ENCODE assay signal across 16 cellular contexts in genomic region chr12:62698701-62699101, GRCh38.
A peak's percentile ranks its signal among the peaks of the same experiment; 100 is the strongest.
DNase-seq lines count a peak whose midpoint lies in the region; ATAC-seq and TF ChIP-seq lines count a peak whose summit lies in the region.
"Had no signal": no experiment of that assay in that cellular context is flagged by ENCODE, and none has a peak within 500 bp of the region (broad histone marks: within the 10 kb centered on the region; RNA-seq: fewer than 3 reads in every experiment).

No MANE protein-coding gene starts in this region.

- no peaks in the 10 kb centered on the region for H3K79me2 ChIP-seq in H9 (ENCODE audit: insufficient read depth, low read length)

- H2AK5ac ChIP-seq in H9 (ENCODE audit: insufficient read length, low read length) = no peak overlapping the region

- no peak overlapping the region for H3K27ac Mint-ChIP-seq in H9
- H3K27ac Mint-ChIP-seq: activated CD4-positive, alpha-beta memory T cell treated with anti-CD3 and anti-CD28 coated beads, Interleukin-2, amount 10 ng/mL, durations not matched to agents 7 days and 5 days; activated naive CD8-positive, alpha-beta T cell had no signal

- no peak overlapping the region for H3K4me3 Mint-ChIP-seq in H9
- H3K4me3 Mint-ChIP-seq: activated CD4-positive, alpha-beta memory T cell treated with anti-CD3 and anti-CD28 coated beads, Interleukin-2, amount 10 ng/mL, durations not matched to agents 7 days and 5 days; activated naive CD8-positive, alpha-beta T cell; activated T-cell treated with anti-CD3 and anti-CD28 coated beads, Interleukin-2, amount 50 U/mL, for 4 hours; neural crest cell had no signal

- H4K8ac ChIP-seq in H9 (replicated peaks; ENCODE audit: insufficient read length, low read depth, low read length) = no peak overlapping the region

- H3K4me1 ChIP-seq in skeletal muscle tissue (ENCODE audit: control insufficient read depth in 3 of 3, insufficient read depth in 3 of 3, low read length in 3 of 3) (peaks cover 9 to 15% (median 15%) of the 10 kb centered on the region in 3 donors), upper lobe of right lung (peaks cover 31% of the 10 kb centered on the region), H9 (ENCODE audit: insufficient read depth, low read length) (peaks cover 12% of the 10 kb centered on the region)

- H4K20me1 ChIP-seq in H9 (ENCODE audit: control insufficient read depth, insufficient read depth, insufficient read length) = no peaks in the 10 kb centered on the region
- H4K20me1 ChIP-seq: BLaER1 had no signal

- no peak overlapping the region for H3K23ac ChIP-seq in H9 (ENCODE audit: insufficient read length, low read depth, low read length)

- no peaks in the 10 kb centered on the region for H3K27me3 Mint-ChIP-seq in H9 (ENCODE audit: low read depth)
- H3K27me3 Mint-ChIP-seq: activated CD4-positive, alpha-beta memory T cell treated with anti-CD3 and anti-CD28 coated beads, Interleukin-2, amount 10 ng/mL, durations not matched to agents 7 days and 5 days had no signal

- H3K23me2 ChIP-seq in H9 (ENCODE audit: insufficient read length, low read depth, low read length, poor library complexity, severe bottlenecking) = no peaks in the 10 kb centered on the region

- H2BK15ac ChIP-seq in H9 (ENCODE audit: low read depth, low read length) = no peak overlapping the region

- H3K4me2 ChIP-seq in H9 (ENCODE audit: insufficient read depth, insufficient read length, low read length) = no peak overlapping the region
- H3K4me2 ChIP-seq: BLaER1 had no signal

- no peak overlapping the region for H3T11ph ChIP-seq in H9 (ENCODE audit: low read length)

- H3K27ac ChIP-seq in skeletal muscle tissue (ENCODE audit: low read depth, low read length) = peak overlapping the region; percentile 67
- no peak overlapping the region for H3K27ac ChIP-seq in upper lobe of right lung
- H3K27ac ChIP-seq in H9 (ENCODE audit: insufficient read length, low read depth, low read length) = no peak overlapping the region
- H3K27ac ChIP-seq: BLaER1 had no signal

- H3K9me3 ChIP-seq in skeletal muscle tissue (ENCODE audit: control insufficient read depth in 3 of 3, low read length in 3 of 3) (no peaks in the 10 kb centered on the region), upper lobe of right lung (no peaks in the 10 kb centered on the region), H9 (ENCODE audit: control insufficient read depth, low read depth, low read length) (no peaks in the 10 kb centered on the region)
- H3K9me3 ChIP-seq: BLaER1 had no signal

- H2AFZ ChIP-seq in H9 (ENCODE audit: low read length) = no peak overlapping the region

- no peak overlapping the region for H3K4ac ChIP-seq in H9 (ENCODE audit: low read depth, low read length)

- H3K4me3 ChIP-seq in fibroblast of mammary gland (ENCODE audit: control insufficient read depth, low read depth, low read length) (no peak overlapping the region), skeletal muscle tissue (ENCODE audit: low read length in 3 of 3) (no peak overlapping the region), upper lobe of right lung (no peak overlapping the region)
- H3K4me3 ChIP-seq: BLaER1 had no signal

- peaks cover 21% of the 10 kb centered on the region in 2 experiments for H3K4me1 Mint-ChIP-seq in H9

- no peaks in the 10 kb centered on the region for H3K79me1 ChIP-seq in H9 (ENCODE audit: insufficient read depth, low read depth, low read length, poor library complexity, severe bottlenecking)

- no peaks in the 10 kb centered on the region for H3K27me3 ChIP-seq in skeletal muscle tissue (ENCODE audit: control insufficient read depth in 3 of 3, insufficient read depth in 3 of 3, low read length in 3 of 3)
- H3K27me3 ChIP-seq in upper lobe of right lung = no peaks in the 10 kb centered on the region
- no peaks in the 10 kb centered on the region for H3K27me3 ChIP-seq in H9 (ENCODE audit: insufficient read depth, low read length)
- H3K27me3 ChIP-seq: BLaER1 had no signal

- no peak overlapping the region for H2BK20ac ChIP-seq in H9 (ENCODE audit: low read depth, low read length, poor library complexity, severe bottlenecking)

- H2BK120ac ChIP-seq in H9 (ENCODE audit: low read depth, low read length, poor library complexity, severe bottlenecking) = no peak overlapping the region

- H2BK12ac ChIP-seq in H9 (ENCODE audit: insufficient read length, low read depth, low read length) = no peak overlapping the region

- intact Hi-C loops in upper lobe of right lung (cut with DNase I) = no loop called here

- DNase-seq in HCEC 1CT (peak; percentile 26), astrocyte of the hippocampus (ENCODE audit: low read depth, low spot score) (peak; percentile 58), fibroblast of mammary gland (ENCODE audit: low read depth) (peak; percentile 77), upper lobe of right lung (no peak), H9 (no peak)
- DNase-seq: activated CD4-positive, alpha-beta memory T cell treated with anti-CD3 and anti-CD28 coated beads, Interleukin-2, amount 10 ng/mL, durations not matched to agents 7 days and 5 days; activated T-cell treated with anti-CD3 and anti-CD28 coated beads, Interleukin-2, amount 50 U/mL, for 4 hours; DMS 273 treated with DMSO at 0.1 percent for 48 hours; glutamatergic neuron; NCI-H1048; right cardiac atrium had no signal

- no peak overlapping the region for H4K91ac ChIP-seq in H9 (ENCODE audit: insufficient read length, low read depth, low read length)

- TF ChIP-seq CTCF in fibroblast of mammary gland (conservative IDR thresholded peaks at IDR 0.05; ENCODE audit: control insufficient read depth, insufficient read depth, low read depth, low read length) (no peak), upper lobe of right lung (IDR thresholded peaks at IDR 0.05) (no peak), H9 (conservative IDR thresholded peaks at IDR 0.05) (no peak)

- H3K36me3 ChIP-seq in skeletal muscle tissue (ENCODE audit: control insufficient read depth in 3 of 3, insufficient read depth in 3 of 3, low read length in 3 of 3) (no peaks in the 10 kb centered on the region), upper lobe of right lung (no peaks in the 10 kb centered on the region)
- H3K36me3 ChIP-seq: BLaER1 had no signal

- ATAC-seq in upper lobe of right lung (no peak), HG02981 (IDR thresholded peaks at IDR 0.05; ENCODE audit: unreplicated experiment) (no peak)
- ATAC-seq: activated T-cell treated with anti-CD3 and anti-CD28 coated beads, Interleukin-2, amount 50 U/mL, for 4 hours; right cardiac atrium had no signal

- no peak overlapping the region for H2BK5ac ChIP-seq in H9 (ENCODE audit: insufficient read length, low read length)

- H3K18ac ChIP-seq in H9 (ENCODE audit: insufficient read length, low read depth, low read length) = no peak overlapping the region

- no peak overlapping the region for H4K5ac ChIP-seq in H9 (ENCODE audit: insufficient read length, low read depth, low read length)

- H3K9ac ChIP-seq in skeletal muscle tissue (ENCODE audit: low read depth in 1 of 3, low read length in 3 of 3) (no peak overlapping the region), H9 (ENCODE audit: extremely low read depth, insufficient read length, low read length) (no peak overlapping the region)
- H3K9ac ChIP-seq: BLaER1 had no signal

- H3K14ac ChIP-seq in H9 (ENCODE audit: insufficient read depth, low read length) = no peak overlapping the region

- H3K56ac ChIP-seq in H9 (ENCODE audit: insufficient read length, low read depth, low read length) = no peak overlapping the region

- peaks cover 3 to 5% (median 3%) of the 10 kb centered on the region in 3 experiments; a peak in 5 of 7 replicates for H3K36me3 Mint-ChIP-seq in H9 (ENCODE audit: insufficient read depth in 1 of 3, low read depth in 3 of 3)
- H3K36me3 Mint-ChIP-seq: activated naive CD8-positive, alpha-beta T cell had no signal

- no peaks in the 10 kb centered on the region for H3K9me3 Mint-ChIP-seq in H9
- H3K9me3 Mint-ChIP-seq: activated CD4-positive, alpha-beta memory T cell treated with anti-CD3 and anti-CD28 coated beads, Interleukin-2, amount 10 ng/mL, durations not matched to agents 7 days and 5 days; activated T-cell treated with anti-CD3 and anti-CD28 coated beads, Interleukin-2, amount 50 U/mL, for 4 hours had no signal

Comparison
In these comparisons a context has a peak if more than half of its experiments do, and no peak if none do; other contexts are left out.
1. DNase-seq: peak in HCEC 1CT (single experiment), astrocyte of the hippocampus (single experiment) and fibroblast of mammary gland (single experiment); none in upper lobe of right lung (single experiment) and H9 (single experiment).